ENCODE assay signal across 1 cellular context in genomic region chr21:38333290-38334272, GRCh38.
TF ChIP-seq lines count a peak whose summit lies in the region.

No MANE protein-coding gene starts in this region.

TF ChIP-seq in IMR-90, 13 proteins besides CTCF, POLR2A, EP300 and RAD21:
- no peak for TF ChIP-seq NFE2L2 (IDR thresholded peaks at IDR 0.05; ENCODE audit: low read depth, low read length)
- no peak for TF ChIP-seq RCOR1 (IDR thresholded peaks at IDR 0.05; ENCODE audit: insufficient replicate concordance, low read length)
- TF ChIP-seq MAZ (IDR thresholded peaks at IDR 0.05; ENCODE audit: borderline replicate concordance, low read depth, low read length), result no peak
- no peak for TF ChIP-seq MAFK (IDR thresholded peaks at IDR 0.05; ENCODE audit: low read depth, low read length)
- peak; percentile 34; the same call in 1 of the 2 replicates for TF ChIP-seq SMC3 (IDR thresholded peaks at IDR 0.05; ENCODE audit: low read depth, low read length)
- TF ChIP-seq, protein P1, sequence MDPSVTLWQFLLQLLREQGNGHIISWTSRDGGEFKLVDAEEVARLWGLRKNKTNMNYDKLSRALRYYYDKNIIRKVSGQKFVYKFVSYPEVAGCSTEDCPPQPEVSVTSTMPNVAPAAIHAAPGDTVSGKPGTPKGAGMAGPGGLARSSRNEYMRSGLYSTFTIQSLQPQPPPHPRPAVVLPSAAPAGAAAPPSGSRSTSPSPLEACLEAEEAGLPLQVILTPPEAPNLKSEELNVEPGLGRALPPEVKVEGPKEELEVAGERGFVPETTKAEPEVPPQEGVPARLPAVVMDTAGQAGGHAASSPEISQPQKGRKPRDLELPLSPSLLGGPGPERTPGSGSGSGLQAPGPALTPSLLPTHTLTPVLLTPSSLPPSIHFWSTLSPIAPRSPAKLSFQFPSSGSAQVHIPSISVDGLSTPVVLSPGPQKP (IDR thresholded peaks at IDR 0.05; ENCODE audit: borderline replicate concordance, low read depth, low read length), result no peak
